In the genomic region with DNA sequence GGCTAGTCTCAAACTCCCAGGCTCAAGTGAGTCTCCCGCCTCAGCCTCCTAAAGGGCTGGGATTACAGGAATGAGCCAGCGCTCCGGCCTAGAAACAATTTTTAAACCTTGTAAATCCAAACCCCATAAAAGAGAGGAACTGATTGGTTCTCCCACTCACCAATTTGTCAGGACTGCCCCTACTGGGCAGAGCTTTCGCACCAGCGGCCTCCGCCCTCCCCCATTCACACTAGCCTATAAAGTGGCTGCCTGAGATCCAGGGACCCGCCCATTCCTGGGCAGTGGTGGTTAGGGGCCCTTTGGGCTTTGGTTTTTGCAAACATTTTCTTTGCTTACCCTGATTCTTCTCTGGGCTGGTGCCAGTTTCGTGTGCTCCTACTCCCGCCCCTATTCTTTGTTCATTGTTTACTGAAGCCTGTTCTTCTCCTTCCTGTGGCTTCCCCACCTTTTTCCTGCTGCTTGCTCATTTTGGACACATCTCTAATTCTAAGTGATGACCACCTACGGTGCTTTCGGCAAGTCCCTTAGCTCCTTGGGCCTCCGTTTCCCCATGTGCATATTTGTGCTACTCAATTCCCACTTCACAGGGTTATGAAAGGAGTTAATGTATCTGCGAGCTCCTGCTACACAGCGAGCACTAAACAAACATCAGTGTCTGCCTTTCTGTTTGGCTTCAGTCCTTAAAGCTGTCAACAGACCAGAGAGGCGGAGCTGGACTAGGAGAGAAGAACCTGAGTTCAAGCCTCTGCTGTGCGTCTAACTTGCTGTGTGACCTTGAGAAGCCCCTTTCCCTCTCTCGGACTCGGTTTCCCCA, we compare ENCODE assay signal across 9 cellular contexts. TPM values are rescaled to one million over a fixed set of nuclear protein-coding genes. Genes with fewer than 3 reads are reported as not detected.
DNase-seq lines count a peak whose midpoint lies in the region; ATAC-seq, FAIRE-seq and TF ChIP-seq lines count a peak whose summit lies in the region.
"Had no signal": no experiment of that assay in that cellular context is flagged by ENCODE, and none has a peak within 500 bp of the region (broad histone marks: within the 10 kb centered on the region; RNA-seq: fewer than 3 reads in every experiment).

No MANE protein-coding gene starts in this region.

- no peaks in the 10 kb centered on the region for H3K4me1 ChIP-seq in CD8-positive, alpha-beta memory T cell (ENCODE audit: insufficient read depth, low read length)
- H3K4me1 ChIP-seq in transverse colon: peaks cover 0 to 14% (median 11%) of the 10 kb centered on the region in 4 donors

- peaks cover 0 to 1% (median 0%) of the 10 kb centered on the region in 3 donors for H3K36me3 Mint-ChIP-seq in CD8-positive, alpha-beta memory T cell
- H3K36me3 Mint-ChIP-seq in effector memory CD8-positive, alpha-beta T cell (ENCODE audit: insufficient read depth): peaks cover 12% of the 10 kb centered on the region

- no peaks in the 10 kb centered on the region for H3K9me3 ChIP-seq in CD8-positive, alpha-beta memory T cell (ENCODE audit: low read length)
- H3K9me3 ChIP-seq in transverse colon: no peaks in the 10 kb centered on the region

- peaks cover 0 to 6% of the 10 kb centered on the region in 2 donors for H3K27me3 Mint-ChIP-seq in CD8-positive, alpha-beta memory T cell
- H3K27me3 Mint-ChIP-seq in effector memory CD8-positive, alpha-beta T cell: peaks cover 0 to 5% of the 10 kb centered on the region in 2 donors

- peak overlapping the region in 1 of 7 donors; percentile 7 for H3K4me3 Mint-ChIP-seq in CD8-positive, alpha-beta memory T cell
- H3K4me3 Mint-ChIP-seq in effector memory CD8-positive, alpha-beta T cell: no peak overlapping the region

- DNase-seq in CD8-positive, alpha-beta memory T cell: no peak
- DNase-seq in H54 (ENCODE audit: insufficient read length, low spot score) (peak; percentile 70), NCI-H2107 treated with DMSO at 0.1 percent for 48 hours (lab: John Stamatoyannopoulos, UW; ENCODE audit: unreplicated experiment) (peak; percentile 98), fibroblast of pulmonary artery (ENCODE audit: low read depth) (peak; percentile 99), myocyte (ENCODE audit: low read depth) (peak; percentile 95), transverse colon (peak; percentile 82)
- peak; percentile 9 for DNase-seq in activated CD4-positive, alpha-beta T cell treated with anti-CD3 and anti-CD28 coated beads, Interleukin-2, amount 50 U/mL, for 1 hour
- no peak for DNase-seq in effector memory CD8-positive, alpha-beta T cell

- peak overlapping the region; percentile 21 for H3K27ac ChIP-seq in CD8-positive, alpha-beta memory T cell (ENCODE audit: low read depth, low read length)
- peak overlapping the region; percentile 68 to 81 (median 78) for H3K27ac ChIP-seq in transverse colon
- H3K27ac ChIP-seq: HL-60 had no signal

- peak overlapping the region in 2 of 8 donors; percentile 30 to 62 for H3K27ac Mint-ChIP-seq in CD8-positive, alpha-beta memory T cell
- H3K27ac Mint-ChIP-seq in effector memory CD8-positive, alpha-beta T cell: no peak overlapping the region

- H3K36me3 ChIP-seq in CD8-positive, alpha-beta memory T cell (ENCODE audit: insufficient read depth, low read length): no peaks in the 10 kb centered on the region
- H3K36me3 ChIP-seq in transverse colon: no peaks in the 10 kb centered on the region

- WGBS in transverse colon (ENCODE audit: low coverage in 1 of 2), 2 donors: 22 to 38% methylated on average over 5 to 18 of the region's 18 CpGs

- no peaks in the 10 kb centered on the region for H3K9me3 Mint-ChIP-seq in CD8-positive, alpha-beta memory T cell
- H3K9me3 Mint-ChIP-seq in effector memory CD8-positive, alpha-beta T cell: no peaks in the 10 kb centered on the region

- peak; percentile 85 for FAIRE-seq in H54 (lab: Jason Lieb, UNC)

- in situ Hi-C loops in transverse colon (cut with MboI; ENCODE audit: low pct_ligation_motif_present in 1 of 4, low pct_unique_long_range_greater_than_20kb in 1 of 4, low sequenced_read_pairs in 3 of 4): no loop called here

- TF ChIP-seq POLR2A in H54 (IDR thresholded peaks at IDR 0.05; ENCODE audit: low read depth, low read length): no peak
- no peak for TF ChIP-seq POLR2A in transverse colon (IDR thresholded peaks at IDR 0.05)

- POLR2A ChIA-PET in CD8-positive, alpha-beta memory T cell (lab: Charles Lee): no interaction called here

- no peak for TF ChIP-seq EP300 in transverse colon (IDR thresholded peaks at IDR 0.05; ENCODE audit: low read depth)

- intact Hi-C loops in transverse colon (cut with DNase I; ENCODE audit: low total_unique reads): no loop called here

- ATAC-seq in effector memory CD8-positive, alpha-beta T cell (replicated peaks): no peak

- CTCF ChIA-PET in CD8-positive, alpha-beta memory T cell (lab: Charles Lee): no interaction called here

- TF ChIP-seq CTCF in fibroblast of pulmonary artery (IDR thresholded peaks at IDR 0.05; ENCODE audit: low read length, missing control alignments): no peak
- no peak for TF ChIP-seq CTCF in transverse colon (IDR thresholded peaks at IDR 0.05)

- H3K27me3 ChIP-seq in CD8-positive, alpha-beta memory T cell (ENCODE audit: insufficient read depth, low read length, poor library complexity, severe bottlenecking): no peaks in the 10 kb centered on the region
- no peaks in the 10 kb centered on the region for H3K27me3 ChIP-seq in transverse colon

- peaks cover 10 to 15% (median 11%) of the 10 kb centered on the region in 3 donors for H3K4me1 Mint-ChIP-seq in CD8-positive, alpha-beta memory T cell
- H3K4me1 Mint-ChIP-seq in effector memory CD8-positive, alpha-beta T cell (ENCODE audit: low read depth in 2 of 2): peaks cover 13 to 14% of the 10 kb centered on the region in 2 donors

- H3K4me3 ChIP-seq in CD8-positive, alpha-beta memory T cell (ENCODE audit: low read length): no peak overlapping the region
- H3K4me3 ChIP-seq in fibroblast of pulmonary artery (replicated peaks; ENCODE audit: low read depth, low read length) (peak overlapping the region; percentile 33), transverse colon (peak overlapping the region in 3 of 4 donors; percentile 15 to 39 (median 15))

RNA-seq across cellular contexts. Expression of a gene that starts 39.8 kb away (rescaled TPM):
- total RNA-seq in CD8-positive, alpha-beta memory T cell: 10 to 100 TPM; 12.8 to 13.2 TPM
- 0.18 TPM for polyA plus RNA-seq in CD8-positive, alpha-beta memory T cell
- total RNA-seq in myocyte (910 and 1,271 TPM in 2 replicates), transverse colon (100 to 1,000 TPM in 1 of 4 donors, 10 to 100 TPM in 3; 52.4 to 107 (median 65.0) TPM)
- 498 TPM for polyA plus RNA-seq in myocyte (2012)

Comparison
In these comparisons a context has a peak if more than half of its experiments do, and no peak if none do; other contexts are left out.
1. DNase-seq: peak in H54 (single experiment), NCI-H2107 treated with DMSO at 0.1 percent for 48 hours (single experiment), activated CD4-positive, alpha-beta T cell treated with anti-CD3 and anti-CD28 coated beads, Interleukin-2, amount 50 U/mL, for 1 hour (single experiment), fibroblast of pulmonary artery (single experiment), myocyte (single experiment) and transverse colon (single experiment); none in CD8-positive, alpha-beta memory T cell (0 of 5) and effector memory CD8-positive, alpha-beta T cell (0 of 3).